Comparison of ENCODE assay signal across 19 cellular contexts in the genomic region with DNA sequence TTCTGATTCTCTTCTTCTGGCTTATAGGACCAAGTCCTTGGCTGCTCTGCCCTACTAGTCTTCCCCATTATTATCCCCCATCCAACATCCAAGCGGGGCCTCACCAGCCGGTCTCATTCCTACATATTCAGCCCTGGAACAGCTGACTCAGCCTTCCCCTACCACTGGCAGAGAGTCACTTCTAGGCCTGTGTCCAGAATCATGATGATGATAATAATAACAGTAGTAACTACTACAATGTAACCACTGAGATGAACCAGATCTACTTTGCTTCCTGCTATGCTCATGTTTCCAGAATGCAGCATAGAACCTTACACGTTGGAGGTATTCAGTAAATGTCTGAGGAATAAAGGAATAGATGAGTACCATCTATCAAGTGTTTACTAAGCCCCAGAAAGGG.
DNase-seq lines count a peak whose midpoint lies in the region; ATAC-seq and TF ChIP-seq lines count a peak whose summit lies in the region.
"Had no signal": no experiment of that assay in that cellular context is flagged by ENCODE, and none has a peak within 500 bp of the region (broad histone marks: within the 10 kb centered on the region; RNA-seq: fewer than 3 reads in every experiment).

No MANE protein-coding gene starts in this region.

- CTCF ChIA-PET in activated CD8-positive, alpha-beta T cell treated with anti-CD3 and anti-CD28 coated beads for 36 hours (lab: Charles Lee) = no interaction called here

- TF ChIP-seq CTCF in AG10803 (conservative IDR thresholded peaks at IDR 0.05; ENCODE audit: low read length) (no peak), choroid plexus epithelial cell (conservative IDR thresholded peaks at IDR 0.05; ENCODE audit: low read depth, low read length) (no peak)
- TF ChIP-seq CTCF in activated CD8-positive, alpha-beta T cell treated with anti-CD3 and anti-CD28 coated beads for 36 hours (IDR thresholded peaks at IDR 0.05) = no peak

- H3K9me3 Mint-ChIP-seq in activated CD8-positive, alpha-beta T cell treated with anti-CD3 and anti-CD28 coated beads for 36 hours = no peaks in the 10 kb centered on the region
- H3K9me3 Mint-ChIP-seq: activated naive CD4-positive, alpha-beta T cell treated with anti-CD3 and anti-CD28 coated beads, Interleukin-2, amount 50 U/mL, for 72 hours; immature natural killer cell had no signal

- no peaks in the 10 kb centered on the region for H3K36me3 Mint-ChIP-seq in activated CD8-positive, alpha-beta T cell treated with anti-CD3 and anti-CD28 coated beads for 36 hours (ENCODE audit: low read depth)
- H3K36me3 Mint-ChIP-seq: activated naive CD4-positive, alpha-beta T cell treated with anti-CD3 and anti-CD28 coated beads, Interleukin-2, amount 50 U/mL, for 72 hours; immature natural killer cell had no signal

- no peaks in the 10 kb centered on the region for H3K27me3 Mint-ChIP-seq in activated CD8-positive, alpha-beta T cell treated with anti-CD3 and anti-CD28 coated beads for 36 hours

- DNase-seq in AG10803 (ENCODE audit: low read depth) = peak; percentile 68
- DNase-seq in M059J (ENCODE audit: low read depth) = peak; percentile 61
- peak; percentile 85 for DNase-seq in choroid plexus epithelial cell (ENCODE audit: low read depth)
- DNase-seq in myocyte (ENCODE audit: low read depth) = peak; percentile 83
- no peak for DNase-seq in hippocampal formation (lab: John Stamatoyannopoulos, UW)
- no peak for DNase-seq in NCI-H1694 (lab: John Stamatoyannopoulos, UW)
- no peak for DNase-seq in activated CD8-positive, alpha-beta T cell treated with anti-CD3 and anti-CD28 coated beads for 36 hours
- DNase-seq in AML-193 (lab: John Stamatoyannopoulos, UW) = no peak
- DNase-seq: GDM1, immature natural killer cell, mucosa of descending colon, MV-4-11, NCI-H2227 treated with DMSO at 0.1 percent for 48 hours, posterior cingulate gyrus, upper lobe of left lung had no signal

- no peak for ATAC-seq in activated CD8-positive, alpha-beta T cell treated with anti-CD3 and anti-CD28 coated beads for 36 hours
- ATAC-seq: activated naive CD4-positive, alpha-beta T cell treated with anti-CD3 and anti-CD28 coated beads, Interleukin-2, amount 50 U/mL, for 72 hours; foreskin keratinocyte; HCT116; mucosa of descending colon had no signal

- H3K4me3 Mint-ChIP-seq in activated CD8-positive, alpha-beta T cell treated with anti-CD3 and anti-CD28 coated beads for 36 hours = no peak overlapping the region
- H3K4me3 Mint-ChIP-seq: immature natural killer cell had no signal

- POLR2A ChIA-PET in activated CD8-positive, alpha-beta T cell treated with anti-CD3 and anti-CD28 coated beads for 36 hours (lab: Charles Lee) = no interaction called here

- no peaks in the 10 kb centered on the region for H3K4me1 Mint-ChIP-seq in activated CD8-positive, alpha-beta T cell treated with anti-CD3 and anti-CD28 coated beads for 36 hours (ENCODE audit: low read depth)
- H3K4me1 Mint-ChIP-seq: immature natural killer cell had no signal

- H3K27ac Mint-ChIP-seq in activated CD8-positive, alpha-beta T cell treated with anti-CD3 and anti-CD28 coated beads for 36 hours = no peak overlapping the region
- H3K27ac Mint-ChIP-seq: activated naive CD4-positive, alpha-beta T cell treated with anti-CD3 and anti-CD28 coated beads, Interleukin-2, amount 50 U/mL, for 72 hours; immature natural killer cell had no signal

- intact Hi-C loops in activated CD8-positive, alpha-beta T cell treated with anti-CD3 and anti-CD28 coated beads for 36 hours (cut with micrococcal nuclease) = no loop called here

- H3K4me3 ChIP-seq in AG10803 (ENCODE audit: low read length) (no peak overlapping the region), choroid plexus epithelial cell (ENCODE audit: low read depth, low read length) (no peak overlapping the region)
- H3K4me3 ChIP-seq: coronary artery, mucosa of descending colon, upper lobe of left lung had no signal

Comparison
In these comparisons a context has a peak if more than half of its experiments do, and no peak if none do; other contexts are left out.
1. DNase-seq: peak in AG10803 (single experiment), M059J (single experiment), choroid plexus epithelial cell (single experiment) and myocyte (single experiment); none in hippocampal formation (0 of 2), NCI-H1694 (single experiment), activated CD8-positive, alpha-beta T cell treated with anti-CD3 and anti-CD28 coated beads for 36 hours (single experiment) and AML-193 (0 of 2).